In genomic region chr16:84813141-84813933, GRCh38 we compare ENCODE assay signal across 1 cellular context.
A peak's percentile ranks its signal among the peaks of the same experiment; 100 is the strongest.
TF ChIP-seq lines count a peak whose summit lies in the region.

No MANE protein-coding gene starts in this region.

TF ChIP-seq in K562, 482 proteins besides CTCF, POLR2A, EP300 and RAD21 (continues in another document):
- TF ChIP-seq SP1 (CRISPR knock-in tag; IDR thresholded peaks at IDR 0.05) (no peak), ZNF324 (CRISPR knock-in tag; IDR thresholded peaks at IDR 0.05) (no peak), WHSC1 (IDR thresholded peaks at IDR 0.05; ENCODE audit: low read length) (no peak), ZC3H8 (IDR thresholded peaks at IDR 0.05) (no peak), ETV6 (IDR thresholded peaks at IDR 0.05; ENCODE audit: borderline replicate concordance in 1 of 2, low read depth in 2 of 2, low read length in 1 of 2) (no peak), ETV6 (CRISPR knock-in tag; IDR thresholded peaks at IDR 0.05; ENCODE audit: borderline replicate concordance) (no peak), TEAD1 (CRISPR knock-in tag; IDR thresholded peaks at IDR 0.05) (no peak), TFAP4 (CRISPR knock-in tag; IDR thresholded peaks at IDR 0.05; ENCODE audit: borderline replicate concordance) (no peak), ZBED1 (IDR thresholded peaks at IDR 0.05) (no peak), RAD51 (IDR thresholded peaks at IDR 0.05; ENCODE audit: borderline replicate concordance, low read depth) (peak; percentile 78; the same call in 1 of the 2 replicates), ZBTB12 (CRISPR knock-in tag; IDR thresholded peaks at IDR 0.05) (no peak), SMARCC2 (IDR thresholded peaks at IDR 0.05; ENCODE audit: low read depth) (no peak), SIN3A (IDR thresholded peaks at IDR 0.05; ENCODE audit: borderline replicate concordance in 2 of 2, control insufficient read depth in 1 of 2, low read depth in 2 of 2, low read length in 2 of 2) (no peak), SMARCE1 (IDR thresholded peaks at IDR 0.05) (no peak), ZNF717 (CRISPR knock-in tag; IDR thresholded peaks at IDR 0.05) (no peak), ZC3H4 (CRISPR knock-in tag; IDR thresholded peaks at IDR 0.05; ENCODE audit: borderline replicate concordance) (no peak), NFYB (IDR thresholded peaks at IDR 0.05; ENCODE audit: extremely low read depth, insufficient read length) (peak; percentile 69), MCM2 (IDR thresholded peaks at IDR 0.05; ENCODE audit: low read depth) (no peak), BACH1 (tag; IDR thresholded peaks at IDR 0.05) (no peak), USF2 (CRISPR knock-in tag; IDR thresholded peaks at IDR 0.05) (peak; percentile 83), ZNF584 (CRISPR knock-in tag; IDR thresholded peaks at IDR 0.05; ENCODE audit: low read depth) (no peak), SREBF2 (CRISPR knock-in tag; IDR thresholded peaks at IDR 0.05) (no peak), RFX1 (IDR thresholded peaks at IDR 0.05) (no peak), PTBP1 (IDR thresholded peaks at IDR 0.05; ENCODE audit: low read depth, low read length) (no peak), HDAC2 (IDR thresholded peaks at IDR 0.05) (no peak), SOX6 (IDR thresholded peaks at IDR 0.05) (no peak), SMAD1 (IDR thresholded peaks at IDR 0.05; ENCODE audit: low read depth, low read length, partially characterized antibody) (no peak), ATF7 (IDR thresholded peaks at IDR 0.05) (peak; percentile 73), TEAD4 (IDR thresholded peaks at IDR 0.05; ENCODE audit: low read length) (no peak), TEAD4 (CRISPR knock-in tag; IDR thresholded peaks at IDR 0.05; ENCODE audit: borderline replicate concordance) (0 out of 2 replicates have a peak, but pooled peaks have one; percentile 12), NBN (IDR thresholded peaks at IDR 0.05; ENCODE audit: low read depth) (no peak), SMARCA4 (IDR thresholded peaks at IDR 0.05) (no peak), SMAD4 (CRISPR knock-in tag; conservative IDR thresholded peaks at IDR 0.05) (no peak), MAX (CRISPR knock-in tag; IDR thresholded peaks at IDR 0.05) (no peak), PHB2 (IDR thresholded peaks at IDR 0.05; ENCODE audit: low read depth) (no peak), ATF2 (CRISPR knock-in tag; IDR thresholded peaks at IDR 0.05) (peak; percentile 74; the same call in 1 of the 2 replicates), GATAD2A (IDR thresholded peaks at IDR 0.05) (no peak)
- TF ChIP-seq, protein P1, sequence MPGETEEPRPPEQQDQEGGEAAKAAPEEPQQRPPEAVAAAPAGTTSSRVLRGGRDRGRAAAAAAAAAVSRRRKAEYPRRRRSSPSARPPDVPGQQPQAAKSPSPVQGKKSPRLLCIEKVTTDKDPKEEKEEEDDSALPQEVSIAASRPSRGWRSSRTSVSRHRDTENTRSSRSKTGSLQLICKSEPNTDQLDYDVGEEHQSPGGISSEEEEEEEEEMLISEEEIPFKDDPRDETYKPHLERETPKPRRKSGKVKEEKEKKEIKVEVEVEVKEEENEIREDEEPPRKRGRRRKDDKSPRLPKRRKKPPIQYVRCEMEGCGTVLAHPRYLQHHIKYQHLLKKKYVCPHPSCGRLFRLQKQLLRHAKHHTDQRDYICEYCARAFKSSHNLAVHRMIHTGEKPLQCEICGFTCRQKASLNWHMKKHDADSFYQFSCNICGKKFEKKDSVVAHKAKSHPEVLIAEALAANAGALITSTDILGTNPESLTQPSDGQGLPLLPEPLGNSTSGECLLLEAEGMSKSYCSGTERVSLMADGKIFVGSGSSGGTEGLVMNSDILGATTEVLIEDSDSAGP (CRISPR knock-in tag; IDR thresholded peaks at IDR 0.05) = no peak
- TF ChIP-seq, protein P2, sequence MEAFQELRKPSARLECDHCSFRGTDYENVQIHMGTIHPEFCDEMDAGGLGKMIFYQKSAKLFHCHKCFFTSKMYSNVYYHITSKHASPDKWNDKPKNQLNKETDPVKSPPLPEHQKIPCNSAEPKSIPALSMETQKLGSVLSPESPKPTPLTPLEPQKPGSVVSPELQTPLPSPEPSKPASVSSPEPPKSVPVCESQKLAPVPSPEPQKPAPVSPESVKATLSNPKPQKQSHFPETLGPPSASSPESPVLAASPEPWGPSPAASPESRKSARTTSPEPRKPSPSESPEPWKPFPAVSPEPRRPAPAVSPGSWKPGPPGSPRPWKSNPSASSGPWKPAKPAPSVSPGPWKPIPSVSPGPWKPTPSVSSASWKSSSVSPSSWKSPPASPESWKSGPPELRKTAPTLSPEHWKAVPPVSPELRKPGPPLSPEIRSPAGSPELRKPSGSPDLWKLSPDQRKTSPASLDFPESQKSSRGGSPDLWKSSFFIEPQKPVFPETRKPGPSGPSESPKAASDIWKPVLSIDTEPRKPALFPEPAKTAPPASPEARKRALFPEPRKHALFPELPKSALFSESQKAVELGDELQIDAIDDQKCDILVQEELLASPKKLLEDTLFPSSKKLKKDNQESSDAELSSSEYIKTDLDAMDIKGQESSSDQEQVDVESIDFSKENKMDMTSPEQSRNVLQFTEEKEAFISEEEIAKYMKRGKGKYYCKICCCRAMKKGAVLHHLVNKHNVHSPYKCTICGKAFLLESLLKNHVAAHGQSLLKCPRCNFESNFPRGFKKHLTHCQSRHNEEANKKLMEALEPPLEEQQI (IDR thresholded peaks at IDR 0.05) = no peak
- TF ChIP-seq, protein P3, sequence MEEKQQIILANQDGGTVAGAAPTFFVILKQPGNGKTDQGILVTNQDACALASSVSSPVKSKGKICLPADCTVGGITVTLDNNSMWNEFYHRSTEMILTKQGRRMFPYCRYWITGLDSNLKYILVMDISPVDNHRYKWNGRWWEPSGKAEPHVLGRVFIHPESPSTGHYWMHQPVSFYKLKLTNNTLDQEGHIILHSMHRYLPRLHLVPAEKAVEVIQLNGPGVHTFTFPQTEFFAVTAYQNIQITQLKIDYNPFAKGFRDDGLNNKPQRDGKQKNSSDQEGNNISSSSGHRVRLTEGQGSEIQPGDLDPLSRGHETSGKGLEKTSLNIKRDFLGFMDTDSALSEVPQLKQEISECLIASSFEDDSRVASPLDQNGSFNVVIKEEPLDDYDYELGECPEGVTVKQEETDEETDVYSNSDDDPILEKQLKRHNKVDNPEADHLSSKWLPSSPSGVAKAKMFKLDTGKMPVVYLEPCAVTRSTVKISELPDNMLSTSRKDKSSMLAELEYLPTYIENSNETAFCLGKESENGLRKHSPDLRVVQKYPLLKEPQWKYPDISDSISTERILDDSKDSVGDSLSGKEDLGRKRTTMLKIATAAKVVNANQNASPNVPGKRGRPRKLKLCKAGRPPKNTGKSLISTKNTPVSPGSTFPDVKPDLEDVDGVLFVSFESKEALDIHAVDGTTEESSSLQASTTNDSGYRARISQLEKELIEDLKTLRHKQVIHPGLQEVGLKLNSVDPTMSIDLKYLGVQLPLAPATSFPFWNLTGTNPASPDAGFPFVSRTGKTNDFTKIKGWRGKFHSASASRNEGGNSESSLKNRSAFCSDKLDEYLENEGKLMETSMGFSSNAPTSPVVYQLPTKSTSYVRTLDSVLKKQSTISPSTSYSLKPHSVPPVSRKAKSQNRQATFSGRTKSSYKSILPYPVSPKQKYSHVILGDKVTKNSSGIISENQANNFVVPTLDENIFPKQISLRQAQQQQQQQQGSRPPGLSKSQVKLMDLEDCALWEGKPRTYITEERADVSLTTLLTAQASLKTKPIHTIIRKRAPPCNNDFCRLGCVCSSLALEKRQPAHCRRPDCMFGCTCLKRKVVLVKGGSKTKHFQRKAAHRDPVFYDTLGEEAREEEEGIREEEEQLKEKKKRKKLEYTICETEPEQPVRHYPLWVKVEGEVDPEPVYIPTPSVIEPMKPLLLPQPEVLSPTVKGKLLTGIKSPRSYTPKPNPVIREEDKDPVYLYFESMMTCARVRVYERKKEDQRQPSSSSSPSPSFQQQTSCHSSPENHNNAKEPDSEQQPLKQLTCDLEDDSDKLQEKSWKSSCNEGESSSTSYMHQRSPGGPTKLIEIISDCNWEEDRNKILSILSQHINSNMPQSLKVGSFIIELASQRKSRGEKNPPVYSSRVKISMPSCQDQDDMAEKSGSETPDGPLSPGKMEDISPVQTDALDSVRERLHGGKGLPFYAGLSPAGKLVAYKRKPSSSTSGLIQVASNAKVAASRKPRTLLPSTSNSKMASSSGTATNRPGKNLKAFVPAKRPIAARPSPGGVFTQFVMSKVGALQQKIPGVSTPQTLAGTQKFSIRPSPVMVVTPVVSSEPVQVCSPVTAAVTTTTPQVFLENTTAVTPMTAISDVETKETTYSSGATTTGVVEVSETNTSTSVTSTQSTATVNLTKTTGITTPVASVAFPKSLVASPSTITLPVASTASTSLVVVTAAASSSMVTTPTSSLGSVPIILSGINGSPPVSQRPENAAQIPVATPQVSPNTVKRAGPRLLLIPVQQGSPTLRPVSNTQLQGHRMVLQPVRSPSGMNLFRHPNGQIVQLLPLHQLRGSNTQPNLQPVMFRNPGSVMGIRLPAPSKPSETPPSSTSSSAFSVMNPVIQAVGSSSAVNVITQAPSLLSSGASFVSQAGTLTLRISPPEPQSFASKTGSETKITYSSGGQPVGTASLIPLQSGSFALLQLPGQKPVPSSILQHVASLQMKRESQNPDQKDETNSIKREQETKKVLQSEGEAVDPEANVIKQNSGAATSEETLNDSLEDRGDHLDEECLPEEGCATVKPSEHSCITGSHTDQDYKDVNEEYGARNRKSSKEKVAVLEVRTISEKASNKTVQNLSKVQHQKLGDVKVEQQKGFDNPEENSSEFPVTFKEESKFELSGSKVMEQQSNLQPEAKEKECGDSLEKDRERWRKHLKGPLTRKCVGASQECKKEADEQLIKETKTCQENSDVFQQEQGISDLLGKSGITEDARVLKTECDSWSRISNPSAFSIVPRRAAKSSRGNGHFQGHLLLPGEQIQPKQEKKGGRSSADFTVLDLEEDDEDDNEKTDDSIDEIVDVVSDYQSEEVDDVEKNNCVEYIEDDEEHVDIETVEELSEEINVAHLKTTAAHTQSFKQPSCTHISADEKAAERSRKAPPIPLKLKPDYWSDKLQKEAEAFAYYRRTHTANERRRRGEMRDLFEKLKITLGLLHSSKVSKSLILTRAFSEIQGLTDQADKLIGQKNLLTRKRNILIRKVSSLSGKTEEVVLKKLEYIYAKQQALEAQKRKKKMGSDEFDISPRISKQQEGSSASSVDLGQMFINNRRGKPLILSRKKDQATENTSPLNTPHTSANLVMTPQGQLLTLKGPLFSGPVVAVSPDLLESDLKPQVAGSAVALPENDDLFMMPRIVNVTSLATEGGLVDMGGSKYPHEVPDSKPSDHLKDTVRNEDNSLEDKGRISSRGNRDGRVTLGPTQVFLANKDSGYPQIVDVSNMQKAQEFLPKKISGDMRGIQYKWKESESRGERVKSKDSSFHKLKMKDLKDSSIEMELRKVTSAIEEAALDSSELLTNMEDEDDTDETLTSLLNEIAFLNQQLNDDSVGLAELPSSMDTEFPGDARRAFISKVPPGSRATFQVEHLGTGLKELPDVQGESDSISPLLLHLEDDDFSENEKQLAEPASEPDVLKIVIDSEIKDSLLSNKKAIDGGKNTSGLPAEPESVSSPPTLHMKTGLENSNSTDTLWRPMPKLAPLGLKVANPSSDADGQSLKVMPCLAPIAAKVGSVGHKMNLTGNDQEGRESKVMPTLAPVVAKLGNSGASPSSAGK (IDR thresholded peaks at IDR 0.05) = peak; percentile 79
- TF ChIP-seq, protein P4, sequence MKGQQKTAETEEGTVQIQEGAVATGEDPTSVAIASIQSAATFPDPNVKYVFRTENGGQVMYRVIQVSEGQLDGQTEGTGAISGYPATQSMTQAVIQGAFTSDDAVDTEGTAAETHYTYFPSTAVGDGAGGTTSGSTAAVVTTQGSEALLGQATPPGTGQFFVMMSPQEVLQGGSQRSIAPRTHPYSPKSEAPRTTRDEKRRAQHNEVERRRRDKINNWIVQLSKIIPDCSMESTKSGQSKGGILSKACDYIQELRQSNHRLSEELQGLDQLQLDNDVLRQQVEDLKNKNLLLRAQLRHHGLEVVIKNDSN (CRISPR knock-in tag; IDR thresholded peaks at IDR 0.05) = peak; percentile 93
- TF ChIP-seq, protein P5, sequence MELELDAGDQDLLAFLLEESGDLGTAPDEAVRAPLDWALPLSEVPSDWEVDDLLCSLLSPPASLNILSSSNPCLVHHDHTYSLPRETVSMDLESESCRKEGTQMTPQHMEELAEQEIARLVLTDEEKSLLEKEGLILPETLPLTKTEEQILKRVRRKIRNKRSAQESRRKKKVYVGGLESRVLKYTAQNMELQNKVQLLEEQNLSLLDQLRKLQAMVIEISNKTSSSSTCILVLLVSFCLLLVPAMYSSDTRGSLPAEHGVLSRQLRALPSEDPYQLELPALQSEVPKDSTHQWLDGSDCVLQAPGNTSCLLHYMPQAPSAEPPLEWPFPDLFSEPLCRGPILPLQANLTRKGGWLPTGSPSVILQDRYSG (tag; conservative IDR thresholded peaks at IDR 0.05; ENCODE audit: low read depth) = no peak
